11 cellular contexts compared by ENCODE assay signal in the genomic region with DNA sequence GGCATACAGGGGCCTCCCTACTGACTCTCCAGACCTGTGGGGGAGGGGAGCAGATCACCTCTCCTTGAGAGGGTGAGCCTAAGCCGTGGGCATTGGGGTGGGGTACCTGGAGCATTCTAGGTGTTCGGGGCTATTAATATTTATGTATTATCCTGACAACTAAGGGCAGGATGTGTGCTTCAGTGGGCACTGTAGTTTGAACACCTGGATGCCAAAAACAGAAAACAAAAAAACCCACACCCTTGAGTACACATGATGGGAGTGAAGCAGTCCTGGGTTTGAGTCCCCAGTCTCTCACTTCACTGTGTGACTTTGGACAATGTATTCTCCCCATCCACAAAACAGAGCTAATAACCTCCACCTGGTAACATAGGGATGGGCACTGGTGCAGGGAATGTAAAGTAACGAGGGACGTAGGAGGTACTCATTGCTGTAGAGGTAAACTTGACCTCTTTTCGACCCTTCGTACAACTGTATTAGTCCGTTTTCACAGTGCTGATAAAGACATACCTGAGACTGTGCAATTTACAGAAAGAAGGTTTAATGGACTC.
"Had no signal": no experiment of that assay in that cellular context is flagged by ENCODE, and none has a peak within 500 bp of the region (broad histone marks: within the 10 kb centered on the region; RNA-seq: fewer than 3 reads in every experiment).

No MANE protein-coding gene starts in this region.

- FAIRE-seq: colon, islet of Langerhans, TTC549 had no signal

- DNase-seq: activated naive CD8-positive, alpha-beta T cell treated with anti-CD3 and anti-CD28 coated beads, Interleukin-2, amount 50 U/mL, for 24 hours; activated T-cell treated with anti-CD3 and anti-CD28 coated beads, Interleukin-2, amount 50 U/mL, for 48 hours; foreskin keratinocyte; heart left ventricle; naive thymus-derived CD8-positive, alpha-beta T cell; retina; stimulated activated CD4-positive, alpha-beta T cell treated with anti-CD3 and anti-CD28 coated beads, Interleukin-15, amount 100 ng/mL, for 24 hours; stimulated activated CD4-positive, alpha-beta T cell treated with anti-CD3 and anti-CD28 coated beads, Interleukin-4, amount 100 ng/mL, for 4 hours had no signal

- H3K27me3 Mint-ChIP-seq: activated naive CD8-positive, alpha-beta T cell treated with anti-CD3 and anti-CD28 coated beads, Interleukin-2, amount 50 U/mL, for 24 hours; naive thymus-derived CD8-positive, alpha-beta T cell had no signal

- ATAC-seq: activated naive CD8-positive, alpha-beta T cell treated with anti-CD3 and anti-CD28 coated beads, Interleukin-2, amount 50 U/mL, for 24 hours; foreskin keratinocyte; heart left ventricle; naive thymus-derived CD8-positive, alpha-beta T cell had no signal

- H3K27ac Mint-ChIP-seq: activated naive CD8-positive, alpha-beta T cell treated with anti-CD3 and anti-CD28 coated beads, Interleukin-2, amount 50 U/mL, for 24 hours had no signal

- H3K36me3 Mint-ChIP-seq: naive thymus-derived CD8-positive, alpha-beta T cell had no signal

- H3K9me3 Mint-ChIP-seq: activated naive CD8-positive, alpha-beta T cell treated with anti-CD3 and anti-CD28 coated beads, Interleukin-2, amount 50 U/mL, for 24 hours; naive thymus-derived CD8-positive, alpha-beta T cell had no signal

- H3K4me3 Mint-ChIP-seq: activated naive CD8-positive, alpha-beta T cell treated with anti-CD3 and anti-CD28 coated beads, Interleukin-2, amount 50 U/mL, for 24 hours; naive thymus-derived CD8-positive, alpha-beta T cell had no signal
